ENCODE assay signal across 8 cellular contexts in genomic region chr5:139422307-139422893, GRCh38. TPM values are rescaled to one million over a fixed set of nuclear protein-coding genes. Genes with fewer than 3 reads are reported as not detected.
A peak's percentile ranks its signal among the peaks of the same experiment; 100 is the strongest.
DNase-seq lines count a peak whose midpoint lies in the region; ATAC-seq and TF ChIP-seq lines count a peak whose summit lies in the region.

No MANE protein-coding gene starts in this region.

- 47% methylated on average over 5 of the region's 5 CpGs for WGBS in tibial nerve, 2 donors

- H3K9me3 ChIP-seq in tibial nerve, result no peaks in the 10 kb centered on the region

- no peak for TF ChIP-seq POLR2A in tibial nerve (IDR thresholded peaks at IDR 0.05)

- H3K4me1 Mint-ChIP-seq in T-cell (peaks cover 4 to 7% (median 5%) of the 10 kb centered on the region in 3 donors), chondrocyte (ENCODE audit: low read depth) (peaks cover 17% of the 10 kb centered on the region)

- TF ChIP-seq EP300 in tibial nerve (IDR thresholded peaks at IDR 0.05), result no peak

- H3K27me3 ChIP-seq in tibial nerve, result no peaks in the 10 kb centered on the region

- CTCF ChIA-PET in T-cell (lab: Charles Lee), result interaction anchor here (0.5 to 3.7 kb wide), 23 partner anchors 8 to 268 kb away, joined by 3 to 71 read pairs (median 4); partner anchors contain the start of genes DNAJC18 (in 1 of the 2) and STING1 (in 1 of the 2)

- H3K4me3 Mint-ChIP-seq in T-cell (no peak overlapping the region), chondrocyte (ENCODE audit: unreplicated experiment) (no peak overlapping the region)

- TF ChIP-seq CTCF in chondrocyte (IDR thresholded peaks at IDR 0.05) (peak; percentile 96), tibial nerve (IDR thresholded peaks at IDR 0.05) (peak; percentile 61 to 83 (median 71))

- ATAC-seq in GM21619 (IDR thresholded peaks at IDR 0.05; ENCODE audit: unreplicated experiment) (peak; percentile 65), T-cell (replicated peaks in 1 of 4) (peak; percentile 92 to 98 (median 94)), left lobe of liver (peak; percentile 97), GM21367 (IDR thresholded peaks at IDR 0.05; ENCODE audit: unreplicated experiment) (no peak)

- POLR2A ChIA-PET in T-cell (lab: Charles Lee), result interaction anchor here (0.5 to 1.0 kb wide), 5 partner anchors 14 to 139 kb away, joined by 3 to 4 read pairs (median 3); partner anchors contain the start of gene STING1 (in 1 of the 2)

- H3K9me3 Mint-ChIP-seq in T-cell, result no peaks in the 10 kb centered on the region
- no peaks in the 10 kb centered on the region for H3K9me3 Mint-ChIP-seq in chondrocyte (ENCODE audit: low read depth)

- H3K27ac ChIP-seq in tibial nerve, result no peak overlapping the region

- no peak overlapping the region for H3K4me3 ChIP-seq in tibial nerve

- peak overlapping the region in 1 of 2 donors; percentile 51 for H3K27ac Mint-ChIP-seq in T-cell
- peak overlapping the region; percentile 52 for H3K27ac Mint-ChIP-seq in chondrocyte (ENCODE audit: unreplicated experiment)

- H3K27me3 Mint-ChIP-seq in T-cell (no peaks in the 10 kb centered on the region), chondrocyte (ENCODE audit: low read depth) (no peaks in the 10 kb centered on the region)

- H3K36me3 Mint-ChIP-seq in T-cell, result peaks cover 39% of the 10 kb centered on the region
- H3K36me3 Mint-ChIP-seq in chondrocyte (ENCODE audit: low read depth), result peaks cover 22% of the 10 kb centered on the region

- H3K4me1 ChIP-seq in tibial nerve, result peaks cover 0 to 14% (median 1%) of the 10 kb centered on the region in 4 donors

- peaks cover 0 to 87% (median 0%) of the 10 kb centered on the region in 3 donors for H3K36me3 ChIP-seq in tibial nerve

- peak; percentile 12 for DNase-seq in DMS153 (lab: John Stamatoyannopoulos, UW)
- DNase-seq in NCI-H146 treated with DMSO at 0.1 percent for 48 hours (lab: John Stamatoyannopoulos, UW; ENCODE audit: unreplicated experiment), result peak; percentile 35
- peak in 30 of 34 experiments; percentile 11 to 73 (median 48) for DNase-seq in T-cell
- no peak for DNase-seq in chondrocyte (ENCODE audit: low spot score)
- no peak for DNase-seq in left lobe of liver (ENCODE audit: low spot score)
- peak in 1 of 2 donors; percentile 89 for DNase-seq in tibial nerve (ENCODE audit: low spot score in 2 of 2)

RNA-seq across cellular contexts. Expression of gene DNAJC18, which starts 16.9 kb away (rescaled TPM):
- total RNA-seq in T-cell, result 1 to 10 TPM; 4.7 to 7.2 (median 6.4) TPM
- 17.4 to 27.0 TPM (median 25.6 TPM) in 3 replicates for total RNA-seq in chondrocyte
- total RNA-seq in left lobe of liver, result 0.63 TPM
- 10 to 100 TPM in 3 of 4 donors, 1 to 10 TPM in 1; 9.2 to 11.4 (median 10.7) TPM for total RNA-seq in tibial nerve

RNA-seq across cellular contexts. Expression of gene SPATA24, which starts 18.5 kb away (rescaled TPM):
- total RNA-seq in T-cell (1 to 10 TPM; 3.6 to 9.0 (median 4.8) TPM), chondrocyte (2.7 to 3.7 TPM (median 3.7 TPM) in 3 replicates), left lobe of liver (2.2 TPM), tibial nerve (1 to 10 TPM in 2 of 4 donors, not detected in 2; 1.9 to 7.2 TPM)

RNA-seq across cellular contexts. Expression of gene PROB1, which starts 27.5 kb away (rescaled TPM):
- total RNA-seq in T-cell (1 to 10 TPM in 3 of 5 donors, under 1 TPM in 2; 0.58 to 1.7 (median 1.5) TPM), chondrocyte (0.97 to 2.4 TPM (median 2.3 TPM) in 3 replicates), left lobe of liver (0.75 TPM), tibial nerve (1 to 10 TPM in 3 of 4 donors, under 1 TPM in 1; 0.63 to 3.6 (median 1.3) TPM)

RNA-seq across cellular contexts. Expression of gene MZB1, which starts 32.7 kb away (rescaled TPM):
- 1 to 10 TPM; 2.2 to 6.5 (median 5.0) TPM for total RNA-seq in T-cell
- not detected in 3 replicates for total RNA-seq in chondrocyte
- total RNA-seq in left lobe of liver, result 0.96 TPM
- total RNA-seq in tibial nerve, result 1 to 10 TPM in 2 of 4 donors, not detected in 2; 2.1 to 2.4 TPM

RNA-seq across cellular contexts. Expression of gene SLC23A1, which starts 39.3 kb away (rescaled TPM):
- under 1 TPM in 2 of 5 donors, not detected in 3; 0.15 to 0.86 TPM for total RNA-seq in T-cell
- not detected in 3 replicates for total RNA-seq in chondrocyte
- 35.5 TPM for total RNA-seq in left lobe of liver
- not detected for total RNA-seq in tibial nerve

Comparison
In these comparisons a context has a peak if more than half of its experiments do, and no peak if none do; other contexts are left out.
1. DNase-seq: peak in DMS153 (single experiment), NCI-H146 treated with DMSO at 0.1 percent for 48 hours (single experiment) and T-cell (30 of 34); none in chondrocyte (single experiment) and left lobe of liver (single experiment).